Comparison of ENCODE assay signal across 10 cellular contexts in genomic region chr5:119537704-119538103, GRCh38.
DNase-seq lines count a peak whose midpoint lies in the region; ATAC-seq, FAIRE-seq and TF ChIP-seq lines count a peak whose summit lies in the region.
"Had no signal": no experiment of that assay in that cellular context is flagged by ENCODE, and none has a peak within 500 bp of the region (broad histone marks: within the 10 kb centered on the region; RNA-seq: fewer than 3 reads in every experiment).

No MANE protein-coding gene starts in this region.

- peak; percentile 11 for DNase-seq in keratinocyte (ENCODE audit: low read depth, low spot score)
- no peak for DNase-seq in germinal center (ENCODE audit: low spot score)
- no peak for DNase-seq in C1 segment of cervical spinal cord (lab: John Stamatoyannopoulos, UW)
- DNase-seq in GM03348 (ENCODE audit: low spot score) = no peak
- DNase-seq in mucosa of gallbladder (ENCODE audit: low spot score) = no peak
- DNase-seq: naive B cell had no signal

- H3K36me3 ChIP-seq in keratinocyte (ENCODE audit: control insufficient read depth in 2 of 2, extremely low read depth in 1 of 2, insufficient read depth in 2 of 2, low read length in 2 of 2) = peaks cover 0 to 4% of the 10 kb centered on the region in 2 experiments

- H3K9me3 ChIP-seq in keratinocyte (ENCODE audit: control insufficient read depth, low read depth, low read length) = no peaks in the 10 kb centered on the region

- no peaks in the 10 kb centered on the region for H3K9me1 ChIP-seq in keratinocyte (ENCODE audit: control insufficient read depth, extremely low read depth, insufficient read depth, low read length)

- ATAC-seq in GM18861 (IDR thresholded peaks at IDR 0.05; ENCODE audit: unreplicated experiment) = peak; percentile 99
- peak; percentile 100 for ATAC-seq in GM21723 (IDR thresholded peaks at IDR 0.05; ENCODE audit: unreplicated experiment)
- peak; percentile 100 for ATAC-seq in HG03571 (IDR thresholded peaks at IDR 0.05; ENCODE audit: unreplicated experiment)

- H3K9ac ChIP-seq in keratinocyte (ENCODE audit: control insufficient read depth, extremely low read depth, insufficient read depth, low read length) = no peak overlapping the region

- H4K20me1 ChIP-seq in keratinocyte (ENCODE audit: control insufficient read depth, extremely low read depth, insufficient read depth, low read length) = no peaks in the 10 kb centered on the region

- H3K79me2 ChIP-seq in keratinocyte (ENCODE audit: control insufficient read depth, insufficient read depth, low read length) = no peaks in the 10 kb centered on the region

- H3K4me2 ChIP-seq in keratinocyte (ENCODE audit: control insufficient read depth, extremely low read depth, insufficient read depth, low read depth, low read length) = no peak overlapping the region

- H2AFZ ChIP-seq in keratinocyte (ENCODE audit: control insufficient read depth, low read length) = peak overlapping the region; percentile 34

- peak; percentile 83 for FAIRE-seq in keratinocyte (lab: Jason Lieb, UNC)
- FAIRE-seq: H1 had no signal

- dilution Hi-C loops in keratinocyte (cut with MboI; ENCODE audit: extremely low pct_ligation_motif_present, low sequenced_read_pairs) = no loop called here

- no peaks in the 10 kb centered on the region for H3K27me3 ChIP-seq in keratinocyte (ENCODE audit: control insufficient read depth, extremely low read depth, insufficient read depth, low read length)

- H3K27ac ChIP-seq in keratinocyte (ENCODE audit: control insufficient read depth, insufficient read depth, low read length) = peak overlapping the region; percentile 32

- H3K4me1 ChIP-seq in keratinocyte (ENCODE audit: control insufficient read depth, extremely low read depth, insufficient read depth, low read length) = peaks cover 10% of the 10 kb centered on the region

- no peak for TF ChIP-seq CTCF in keratinocyte (optimal IDR thresholded peaks at IDR 0.05 in 1 of 3, IDR thresholded peaks at IDR 0.05 in 1 of 3, conservative IDR thresholded peaks at IDR 0.05 in 1 of 3; ENCODE audit: extremely low read depth in 1 of 3, insufficient read depth in 2 of 3, low read length in 3 of 3)

- no peak overlapping the region for H3K4me3 ChIP-seq in keratinocyte (ENCODE audit: control insufficient read depth in 2 of 3, extremely low read depth in 1 of 3, insufficient read depth in 2 of 3, low read depth in 1 of 3, low read length in 3 of 3)
